8 cellular contexts compared by ENCODE assay signal in the genomic region with DNA sequence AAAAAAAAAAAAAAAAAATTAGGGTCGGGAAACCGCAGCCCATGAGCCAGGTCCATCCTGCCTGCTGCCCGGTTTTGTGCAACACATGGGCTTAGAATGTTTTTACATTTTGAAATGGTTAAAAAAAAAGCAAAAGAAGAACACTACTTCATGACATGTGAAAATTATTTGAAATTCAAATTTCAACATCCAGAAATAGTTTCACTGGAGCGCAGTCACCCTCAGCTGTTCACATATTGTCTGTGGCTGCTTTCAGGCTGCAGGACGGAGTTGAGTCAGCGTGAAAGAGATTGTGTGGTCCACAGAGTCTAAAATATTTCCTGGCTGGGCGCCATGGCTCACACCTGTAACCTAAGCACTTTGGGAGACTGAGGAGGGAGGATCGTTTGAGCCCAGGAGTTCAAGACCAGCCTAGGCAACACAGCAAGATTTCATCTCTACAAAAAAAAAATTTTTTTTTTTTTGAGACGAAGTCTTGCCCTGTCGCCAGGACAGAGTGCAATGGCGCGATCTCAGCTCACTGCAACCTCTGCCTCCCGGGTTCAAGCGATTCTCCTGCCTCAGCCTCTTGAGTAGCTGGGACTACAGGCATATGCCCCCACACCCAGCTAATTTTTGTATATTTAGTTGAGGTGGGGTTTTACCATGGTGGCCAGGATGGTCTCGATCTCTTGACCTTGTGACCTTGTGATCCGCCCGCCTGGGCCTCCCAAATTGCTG.
A peak's percentile ranks its signal among the peaks of the same experiment; 100 is the strongest.
DNase-seq lines count a peak whose midpoint lies in the region; ATAC-seq and FAIRE-seq lines count a peak whose summit lies in the region.

No MANE protein-coding gene starts in this region.

- DNase-seq in activated naive CD4-positive, alpha-beta T cell treated with anti-CD3 and anti-CD28 coated beads for 36 hours = peak; percentile 62
- no peak for DNase-seq in activated naive CD4-positive, alpha-beta T cell (lab: John Stamatoyannopoulos, UW)
- DNase-seq in RPMI7951 (ENCODE audit: low read depth) (peak; percentile 69), DMS53 treated with DMSO at 0.1 percent for 48 hours (lab: John Stamatoyannopoulos, UW; ENCODE audit: unreplicated experiment) (no peak), frontal cortex (ENCODE audit: low spot score in 2 of 2) (no peak), GOT3 (lab: John Stamatoyannopoulos, UW) (no peak)
- peak; percentile 52 for DNase-seq in stimulated activated naive CD8-positive, alpha-beta T cell treated with anti-CD3 and anti-CD28 coated beads, Interleukin-15, Interleukin-2, amounts not matched to agents 100 U/mL and 50 U/mL, for 24 hours

- peak; percentile 84 for ATAC-seq in HG02884 (IDR thresholded peaks at IDR 0.05; ENCODE audit: unreplicated experiment)
- ATAC-seq in stimulated activated naive CD8-positive, alpha-beta T cell treated with anti-CD3 and anti-CD28 coated beads, Interleukin-15, Interleukin-2, amounts not matched to agents 100 U/mL and 50 U/mL, for 24 hours = peak; percentile 81

- FAIRE-seq in frontal cortex (lab: Jason Lieb, UNC) = no peak

- peaks cover 4% of the 10 kb centered on the region for H3K27me3 Mint-ChIP-seq in activated naive CD4-positive, alpha-beta T cell treated with anti-CD3 and anti-CD28 coated beads for 36 hours (ENCODE audit: low read depth)

- H3K4me3 Mint-ChIP-seq in activated naive CD4-positive, alpha-beta T cell treated with anti-CD3 and anti-CD28 coated beads for 36 hours = no peak overlapping the region

- CTCF ChIA-PET in activated naive CD4-positive, alpha-beta T cell treated with anti-CD3 and anti-CD28 coated beads for 36 hours (lab: Charles Lee) = no interaction called here

- no peaks in the 10 kb centered on the region for H3K36me3 Mint-ChIP-seq in activated naive CD4-positive, alpha-beta T cell treated with anti-CD3 and anti-CD28 coated beads for 36 hours (ENCODE audit: low read depth)

- peaks cover 26% of the 10 kb centered on the region for H3K4me1 Mint-ChIP-seq in activated naive CD4-positive, alpha-beta T cell treated with anti-CD3 and anti-CD28 coated beads for 36 hours (ENCODE audit: low read depth)

- H3K9me3 Mint-ChIP-seq in activated naive CD4-positive, alpha-beta T cell treated with anti-CD3 and anti-CD28 coated beads for 36 hours = no peaks in the 10 kb centered on the region

- intact Hi-C loops in activated naive CD4-positive, alpha-beta T cell treated with anti-CD3 and anti-CD28 coated beads for 36 hours (cut with micrococcal nuclease) = no loop called here

- H3K27ac Mint-ChIP-seq in activated naive CD4-positive, alpha-beta T cell treated with anti-CD3 and anti-CD28 coated beads for 36 hours = no peak overlapping the region

Comparison
In these comparisons a context has a peak if more than half of its experiments do, and no peak if none do; other contexts are left out.
1. DNase-seq: peak in activated naive CD4-positive, alpha-beta T cell treated with anti-CD3 and anti-CD28 coated beads for 36 hours (single experiment), RPMI7951 (single experiment) and stimulated activated naive CD8-positive, alpha-beta T cell treated with anti-CD3 and anti-CD28 coated beads, Interleukin-15, Interleukin-2, amounts not matched to agents 100 U/mL and 50 U/mL, for 24 hours (single experiment); none in activated naive CD4-positive, alpha-beta T cell (0 of 4), DMS53 treated with DMSO at 0.1 percent for 48 hours (single experiment), frontal cortex (0 of 2) and GOT3 (single experiment).